Comparison of ENCODE assay signal across 29 cellular contexts in the genomic region with DNA sequence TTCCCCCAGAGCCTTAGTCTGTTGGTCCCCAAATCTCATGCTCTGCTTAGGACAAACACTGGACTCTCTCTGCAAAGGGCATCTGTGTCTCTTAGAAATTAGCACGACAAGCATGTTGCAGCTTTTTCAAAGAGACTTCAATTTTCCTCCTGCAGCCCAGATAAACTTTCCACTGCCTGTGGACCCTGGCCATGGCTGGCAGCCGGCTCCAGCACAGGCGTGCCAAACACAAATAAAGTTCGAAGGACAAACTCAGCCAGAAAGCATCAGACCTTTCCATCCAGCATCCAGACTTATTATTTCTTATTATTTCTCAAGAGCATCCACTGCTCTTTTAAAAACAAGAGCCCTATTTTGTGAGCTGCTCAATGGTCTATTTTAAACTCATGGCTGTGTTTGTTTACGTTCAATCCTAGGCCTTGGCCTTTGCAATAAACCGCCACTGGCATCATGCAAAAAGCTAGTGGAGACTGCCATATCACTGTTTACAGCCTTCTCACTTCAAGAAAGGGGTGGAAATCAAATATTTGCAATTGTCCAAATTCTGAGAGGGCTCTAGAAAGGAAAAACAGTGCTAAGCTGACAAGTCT.
"Had no signal": no experiment of that assay in that cellular context is flagged by ENCODE, and none has a peak within 500 bp of the region (broad histone marks: within the 10 kb centered on the region; RNA-seq: fewer than 3 reads in every experiment).

No MANE protein-coding gene starts in this region.

- DNase-seq: activated CD4-positive, alpha-beta T cell treated with anti-CD3 and anti-CD28 coated beads for 48 hours; activated CD4-positive, alpha-beta T cell treated with anti-CD3 and anti-CD28 coated beads, Interleukin-2, amount 50 U/mL, for 4 hours; activated CD4-positive, CD25-positive, alpha-beta regulatory T cell treated with anti-CD3 and anti-CD28 coated beads, Interleukin-2, amount 50 U/mL, for 72 hours; activated CD8-positive, alpha-beta memory T cell treated with anti-CD3 and anti-CD28 coated beads, Interleukin-2, amount 50 U/mL, for 48 hours; activated CD8-positive, alpha-beta T cell treated with anti-CD3 and anti-CD28 coated beads, Interleukin-2, amount 10 ng/mL, durations not matched to agents 7 days and 5 days; activated effector memory CD4-positive, alpha-beta T cell treated with Interleukin-2 at 50 U/mL for 16 hours; activated naive CD4-positive, alpha-beta T cell; activated naive CD8-positive, alpha-beta T cell treated with anti-CD3 and anti-CD28 coated beads, Interleukin-2, amount 50 U/mL, for 24 hours; activated T-cell treated with anti-CD3 and anti-CD28 coated beads, Interleukin-2, amount 50 U/mL, for 1 hour; amniotic stem cell; Kasumi-1; KBM-7; NCI-H1105 treated with DMSO at 0.1 percent for 48 hours; NCI-H146; NCI-H1930; NCI-H2171 treated with DMSO at 0.1 percent for 48 hours; NCI-H226; NCI-H510A; NCI-H69; NK-92 treated with Interleukin-12 subunit alpha and Interleukin-12 subunit beta, amount 100 ng/mL, for 24 hours; PC-3; SHP77; T-helper 17 cell; T-helper 9 cell had no signal

- H3K27ac ChIP-seq: ascending aorta had no signal

- H3K9me3 ChIP-seq: ascending aorta had no signal

- H3K36me3 Mint-ChIP-seq: activated naive CD4-positive, alpha-beta T cell treated with anti-CD3 and anti-CD28 coated beads, Interleukin-2, amount 50 U/mL, for 72 hours; brain; WTC11 had no signal

- H3K4me3 ChIP-seq: ascending aorta had no signal

- H3K27me3 Mint-ChIP-seq: activated naive CD8-positive, alpha-beta T cell treated with anti-CD3 and anti-CD28 coated beads, Interleukin-2, amount 50 U/mL, for 24 hours had no signal

- ATAC-seq: activated CD8-positive, alpha-beta T cell treated with anti-CD3 and anti-CD28 coated beads, Interleukin-2, amount 10 ng/mL, durations not matched to agents 7 days and 5 days; activated naive CD4-positive, alpha-beta T cell treated with anti-CD3 and anti-CD28 coated beads, Interleukin-2, amount 50 U/mL, for 72 hours; activated naive CD8-positive, alpha-beta T cell treated with anti-CD3 and anti-CD28 coated beads, Interleukin-2, amount 50 U/mL, for 24 hours; PC-3; T-helper 17 cell; WTC11 had no signal

- H3K9me3 Mint-ChIP-seq: activated naive CD4-positive, alpha-beta T cell treated with anti-CD3 and anti-CD28 coated beads, Interleukin-2, amount 50 U/mL, for 72 hours; activated naive CD8-positive, alpha-beta T cell treated with anti-CD3 and anti-CD28 coated beads, Interleukin-2, amount 50 U/mL, for 24 hours; activated T-helper 1 cell treated with anti-CD3 and anti-CD28 coated beads, Interleukin-12 subunit alpha, Interleukin-12 subunit beta, Interleukin-2, Interleukin-4 antibody, amounts not matched to agents 30 ng/mL and 10 ng/mL and 1 ng/mL, durations not matched to agents 14 hours and 24 hours and 36 hours; WTC11 had no signal

- H3K4me3 Mint-ChIP-seq: activated CD8-positive, alpha-beta T cell treated with anti-CD3 and anti-CD28 coated beads, Interleukin-2, amount 10 ng/mL, durations not matched to agents 7 days and 5 days; activated naive CD8-positive, alpha-beta T cell treated with anti-CD3 and anti-CD28 coated beads, Interleukin-2, amount 50 U/mL, for 24 hours; activated T-helper 1 cell treated with anti-CD3 and anti-CD28 coated beads, Interleukin-12 subunit alpha, Interleukin-12 subunit beta, Interleukin-2, Interleukin-4 antibody, amounts not matched to agents 30 ng/mL and 10 ng/mL and 1 ng/mL, durations not matched to agents 14 hours and 24 hours and 36 hours; brain; T-helper 17 cell; WTC11 had no signal

- H3K36me3 ChIP-seq: ascending aorta had no signal

- H3K4me1 Mint-ChIP-seq: activated naive CD8-positive, alpha-beta T cell treated with anti-CD3 and anti-CD28 coated beads, Interleukin-2, amount 50 U/mL, for 24 hours; T-helper 17 cell had no signal

- H3K4me1 ChIP-seq: ascending aorta had no signal

- H3K27me3 ChIP-seq: ascending aorta had no signal

- H3K27ac Mint-ChIP-seq: activated CD8-positive, alpha-beta T cell treated with anti-CD3 and anti-CD28 coated beads, Interleukin-2, amount 10 ng/mL, durations not matched to agents 7 days and 5 days; activated naive CD4-positive, alpha-beta T cell treated with anti-CD3 and anti-CD28 coated beads, Interleukin-2, amount 50 U/mL, for 72 hours; activated naive CD8-positive, alpha-beta T cell treated with anti-CD3 and anti-CD28 coated beads, Interleukin-2, amount 50 U/mL, for 24 hours; activated T-helper 1 cell treated with anti-CD3 and anti-CD28 coated beads, Interleukin-12 subunit alpha, Interleukin-12 subunit beta, Interleukin-2, Interleukin-4 antibody, amounts not matched to agents 30 ng/mL and 10 ng/mL and 1 ng/mL, durations not matched to agents 14 hours and 24 hours and 36 hours; T-helper 17 cell; WTC11 had no signal
